In genomic region chr5:601771-602465, GRCh38 we compare ENCODE assay signal across 12 cellular contexts. TPM values are rescaled to one million over a fixed set of nuclear protein-coding genes. Genes with fewer than 3 reads are reported as not detected.
DNase-seq lines count a peak whose midpoint lies in the region; ATAC-seq and TF ChIP-seq lines count a peak whose summit lies in the region.
"Had no signal": no experiment of that assay in that cellular context is flagged by ENCODE, and none has a peak within 500 bp of the region (broad histone marks: within the 10 kb centered on the region; RNA-seq: fewer than 3 reads in every experiment).

No MANE protein-coding gene starts in this region.

- peaks cover 15% of the 10 kb centered on the region for H3K4me1 Mint-ChIP-seq in Calu3 (ENCODE audit: low read depth, unreplicated experiment)
- H3K4me1 Mint-ChIP-seq in endodermal cell: no peaks in the 10 kb centered on the region

- 93 to 94% methylated on average over 32 to 47 of the region's 47 CpGs for WGBS in endodermal cell (ENCODE audit: insufficient coverage in 1 of 2, insufficient read length in 1 of 2), 2 experiments
- whole genome bisulfite sequencing in stomach, 5 donors: 88 to 90% (median 89%) methylated on average over 22 to 47 of the region's 47 CpGs

- no peak for ATAC-seq in HG03342 (IDR thresholded peaks at IDR 0.05; ENCODE audit: unreplicated experiment)

- H3K4me3 ChIP-seq in endodermal cell (ENCODE audit: low read length) (no peak overlapping the region), stomach (no peak overlapping the region)
- H3K4me3 ChIP-seq: GM23248 had no signal

- H3K9me3 ChIP-seq in endodermal cell (ENCODE audit: control insufficient read depth, low read length) (no peaks in the 10 kb centered on the region), stomach (no peaks in the 10 kb centered on the region)

- H3K27ac ChIP-seq in endodermal cell (ENCODE audit: low read depth, low read length): no peak overlapping the region
- no peak overlapping the region for H3K27ac ChIP-seq in stomach
- H3K27ac ChIP-seq: GM23248 had no signal

- H3K27ac Mint-ChIP-seq in Calu3 (ENCODE audit: unreplicated experiment) (no peak overlapping the region), endodermal cell (no peak overlapping the region)

- peaks cover 70% of the 10 kb centered on the region for H3K27me3 Mint-ChIP-seq in Calu3 (ENCODE audit: unreplicated experiment)
- peaks cover 24% of the 10 kb centered on the region for H3K27me3 Mint-ChIP-seq in endodermal cell (ENCODE audit: insufficient read depth)

- H3K36me3 ChIP-seq in endodermal cell (ENCODE audit: control insufficient read depth, insufficient read depth, low read length) (no peaks in the 10 kb centered on the region), stomach (no peaks in the 10 kb centered on the region)

- DNase-seq in activated effector memory CD4-positive, alpha-beta T cell treated with anti-CD3 and anti-CD28 coated beads, Interleukin-2, amount 50 U/mL, for 16 hours: peak; percentile 48
- DNase-seq in activated effector memory CD4-positive, alpha-beta T cell treated with Interleukin-2 at 50 U/mL for 16 hours: no peak
- DNase-seq in Calu3: no peak
- peak; percentile 31 for DNase-seq in endodermal cell
- peak; percentile 23 for DNase-seq in stomach
- no peak for DNase-seq in SW 1271 (lab: John Stamatoyannopoulos, UW)
- DNase-seq: DMS79 treated with DMSO at 0.1 percent for 48 hours, GM23248, NCI-H1694, NCI-H774, SHP77 treated with DMSO at 0.1 percent for 48 hours had no signal

- H3K4me3 Mint-ChIP-seq in Calu3 (ENCODE audit: low read depth, unreplicated experiment): peak overlapping the region; percentile 48
- H3K4me3 Mint-ChIP-seq in endodermal cell: no peak overlapping the region

- H3K27me3 ChIP-seq in endodermal cell (ENCODE audit: control insufficient read depth, insufficient read depth, low read length, poor library complexity, severe bottlenecking): peaks cover 25% of the 10 kb centered on the region
- peaks cover 0 to 81% (median 13%) of the 10 kb centered on the region in 3 donors for H3K27me3 ChIP-seq in stomach

- intact Hi-C loops in Calu3 (cut with micrococcal nuclease; ENCODE audit: unreplicated experiment) (no loop called here), stomach (cut with DNase I; ENCODE audit: low total_unique reads) (no loop called here)

- TF ChIP-seq POLR2A in stomach (IDR thresholded peaks at IDR 0.05): no peak

- no peak overlapping the region for H3K9ac ChIP-seq in endodermal cell (ENCODE audit: extremely low read depth, low read length, poor library complexity, severe bottlenecking)
- H3K9ac ChIP-seq: GM23248 had no signal

- TF ChIP-seq CTCF in Calu3 (IDR thresholded peaks at IDR 0.05; ENCODE audit: unreplicated experiment) (no peak), endodermal cell (conservative IDR thresholded peaks at IDR 0.05) (no peak), stomach (IDR thresholded peaks at IDR 0.05) (no peak)

- H3K4me1 ChIP-seq in endodermal cell (ENCODE audit: control insufficient read depth, insufficient read depth, low read length) (no peaks in the 10 kb centered on the region), stomach (peaks cover 0 to 3% (median under 1%) of the 10 kb centered on the region in 4 donors)

- CTCF ChIA-PET in Calu3 (lab: Charles Lee): interaction anchor here (0.9 kb wide), 1 partner anchor 46 kb away, joined by 3 read pairs; no protein-coding TSS in a partner anchor

- TF ChIP-seq EP300 in stomach (IDR thresholded peaks at IDR 0.05): no peak

- no peaks in the 10 kb centered on the region for H3K36me3 Mint-ChIP-seq in Calu3 (ENCODE audit: insufficient read depth, unreplicated experiment)
- no peaks in the 10 kb centered on the region for H3K36me3 Mint-ChIP-seq in endodermal cell (ENCODE audit: low read depth)

- no TSS peak for BruUV-seq in Calu3 (replicated peaks; lab: Mats Ljungman, UMichigan)

- H3K9me3 Mint-ChIP-seq in Calu3 (ENCODE audit: low read depth, unreplicated experiment) (peaks cover 3% of the 10 kb centered on the region), endodermal cell (no peaks in the 10 kb centered on the region)

RNA-seq across cellular contexts. Expression of gene CEP72, which starts 10.2 kb away (rescaled TPM):
- total RNA-seq in Calu3 (2022) (53.7 and 56.5 TPM in 2 replicates), endodermal cell (10 to 100 TPM; 35.6 to 36.5 TPM), stomach (10 to 100 TPM in 1 of 5 donors, 1 to 10 TPM in 3, under 1 TPM in 1; 0.14 to 11.1 (median 2.2) TPM)
- 16.6 TPM for polyA plus RNA-seq in endodermal cell (2013, experiment 1 of 2)
- polyA plus RNA-seq in endodermal cell (2013, experiment 2 of 2): 18.2 TPM
- polyA plus RNA-seq in stomach: 1 to 10 TPM in 2 of 3 donors, under 1 TPM in 1; 0.46 to 3.6 (median 2.1) TPM

Comparison
In these comparisons a context has a peak if more than half of its experiments do, and no peak if none do; other contexts are left out.
1. DNase-seq: peak in activated effector memory CD4-positive, alpha-beta T cell treated with anti-CD3 and anti-CD28 coated beads, Interleukin-2, amount 50 U/mL, for 16 hours (single experiment), endodermal cell (single experiment) and stomach (single experiment); none in activated effector memory CD4-positive, alpha-beta T cell treated with Interleukin-2 at 50 U/mL for 16 hours (single experiment), Calu3 (single experiment) and SW 1271 (0 of 2).